In genomic region chr7:1943933-1944618, GRCh38 we compare ENCODE assay signal across 18 cellular contexts.
DNase-seq lines count a peak whose midpoint lies in the region; ATAC-seq and TF ChIP-seq lines count a peak whose summit lies in the region.
"Had no signal": no experiment of that assay in that cellular context is flagged by ENCODE, and none has a peak within 500 bp of the region (broad histone marks: within the 10 kb centered on the region; RNA-seq: fewer than 3 reads in every experiment).

No MANE protein-coding gene starts in this region.

- peaks cover 32% of the 10 kb centered on the region for H3K4me1 Mint-ChIP-seq in activated naive CD8-positive, alpha-beta T cell treated with anti-CD3 and anti-CD28 coated beads, Interleukin-2, amount 10 ng/mL, durations not matched to agents 7 days and 5 days

- no peaks in the 10 kb centered on the region for H3K9me3 ChIP-seq in right atrium auricular region
- no peaks in the 10 kb centered on the region for H3K9me3 ChIP-seq in aorta (ENCODE audit: control insufficient read depth, low read length)
- no peaks in the 10 kb centered on the region for H3K9me3 ChIP-seq in gastrocnemius medialis
- H3K9me3 ChIP-seq: pancreas had no signal

- H3K27me3 Mint-ChIP-seq in activated naive CD8-positive, alpha-beta T cell treated with anti-CD3 and anti-CD28 coated beads, Interleukin-2, amount 10 ng/mL, durations not matched to agents 7 days and 5 days: no peaks in the 10 kb centered on the region
- H3K27me3 Mint-ChIP-seq: activated T-helper 17 cell treated with anti-CD3 and anti-CD28 coated beads, Interleukin-2, amount 50 U/mL, for 72 hours had no signal

- peak overlapping the region; percentile 57 for H3K27ac Mint-ChIP-seq in activated naive CD8-positive, alpha-beta T cell treated with anti-CD3 and anti-CD28 coated beads, Interleukin-2, amount 10 ng/mL, durations not matched to agents 7 days and 5 days
- H3K27ac Mint-ChIP-seq: activated T-helper 17 cell treated with anti-CD3 and anti-CD28 coated beads, Interleukin-2, amount 50 U/mL, for 72 hours; mesothelial cell of epicardium had no signal

- POLR2A ChIA-PET in activated naive CD8-positive, alpha-beta T cell treated with anti-CD3 and anti-CD28 coated beads, Interleukin-2, amount 10 ng/mL, durations not matched to agents 7 days and 5 days (lab: Charles Lee): interaction anchor here (0.5 to 1.8 kb wide), 2 partner anchors 42 to 951 kb away, joined by 3 to 7 read pairs; no protein-coding TSS in a partner anchor

- intact Hi-C loops in Right ventricle myocardium superior (cut with DNase I): no loop called here
- intact Hi-C loops in aorta (cut with DNase I): no loop called here
- intact Hi-C loops in gastrocnemius medialis (cut with DNase I; ENCODE audit: low total_unique reads): no loop called here

- H3K9me3 Mint-ChIP-seq in activated naive CD8-positive, alpha-beta T cell treated with anti-CD3 and anti-CD28 coated beads, Interleukin-2, amount 10 ng/mL, durations not matched to agents 7 days and 5 days: no peaks in the 10 kb centered on the region
- H3K9me3 Mint-ChIP-seq: activated T-helper 17 cell treated with anti-CD3 and anti-CD28 coated beads, Interleukin-2, amount 50 U/mL, for 72 hours; mesothelial cell of epicardium had no signal

- WGBS in aorta, 2 donors: 73 to 77% methylated on average over 25 of the region's 25 CpGs

- H3K4me3 Mint-ChIP-seq in activated naive CD8-positive, alpha-beta T cell treated with anti-CD3 and anti-CD28 coated beads, Interleukin-2, amount 10 ng/mL, durations not matched to agents 7 days and 5 days: peak overlapping the region; percentile 72
- H3K4me3 Mint-ChIP-seq: activated T-helper 17 cell treated with anti-CD3 and anti-CD28 coated beads, Interleukin-2, amount 50 U/mL, for 72 hours; mesothelial cell of epicardium had no signal

- DNase-seq in Right ventricle myocardium superior: peak; percentile 21
- DNase-seq in right atrium auricular region (ENCODE audit: low spot score): no peak
- DNase-seq in activated naive CD8-positive, alpha-beta T cell treated with anti-CD3 and anti-CD28 coated beads, Interleukin-2, amount 10 ng/mL, durations not matched to agents 7 days and 5 days: peak; percentile 61
- DNase-seq in left kidney (ENCODE audit: low read depth, low spot score): peak; percentile 48
- peak; percentile 26 to 54 for DNase-seq in aorta
- no peak for DNase-seq in gastrocnemius medialis
- DNase-seq in putamen (ENCODE audit: low spot score): no peak
- DNase-seq: activated CD4-positive, alpha-beta T cell treated with anti-CD3 and anti-CD28 coated beads, Interleukin-2, amount 50 U/mL, for 1 hour; brain microvascular endothelial cell; effector memory CD4-positive, alpha-beta T cell; NCI-H187 treated with DMSO at 0.1 percent for 48 hours; NCI-H524; stimulated activated CD4-positive, alpha-beta T cell treated with anti-CD3 and anti-CD28 coated beads, Interleukin-12 subunit alpha, Interleukin-12 subunit beta, amount 100 ng/mL, for 4 hours had no signal

- TF ChIP-seq CTCF in right atrium auricular region (IDR thresholded peaks at IDR 0.05) (no peak), gastrocnemius medialis (IDR thresholded peaks at IDR 0.05 in 4 of 5, conservative IDR thresholded peaks at IDR 0.05 in 1 of 5) (no peak)

- H3K27ac ChIP-seq in right atrium auricular region (no peak overlapping the region), aorta (ENCODE audit: low read depth in 1 of 2, low read length in 2 of 2) (no peak overlapping the region), gastrocnemius medialis (no peak overlapping the region)
- H3K27ac ChIP-seq: brain microvascular endothelial cell, HL-60, pancreas had no signal

- in situ Hi-C loops in gastrocnemius medialis (cut with MboI; ENCODE audit: low sequenced_read_pairs in 4 of 4): no loop called here

- H3K4me3 ChIP-seq in right atrium auricular region (no peak overlapping the region), aorta (ENCODE audit: low read length in 2 of 2) (no peak overlapping the region), gastrocnemius medialis (no peak overlapping the region)
- H3K4me3 ChIP-seq: pancreas had no signal

- peaks cover 2% of the 10 kb centered on the region for H3K36me3 Mint-ChIP-seq in activated naive CD8-positive, alpha-beta T cell treated with anti-CD3 and anti-CD28 coated beads, Interleukin-2, amount 10 ng/mL, durations not matched to agents 7 days and 5 days
- H3K36me3 Mint-ChIP-seq: mesothelial cell of epicardium had no signal

- no peak for ATAC-seq in Right ventricle myocardium superior (ENCODE audit: poor library complexity)
- ATAC-seq in activated naive CD8-positive, alpha-beta T cell treated with anti-CD3 and anti-CD28 coated beads, Interleukin-2, amount 10 ng/mL, durations not matched to agents 7 days and 5 days (ENCODE audit: low read depth): peak; percentile 7
- ATAC-seq in aorta (ENCODE audit: low FRiP score): no peak
- ATAC-seq in gastrocnemius medialis: no peak
- no peak for ATAC-seq in GM19328 (IDR thresholded peaks at IDR 0.05; ENCODE audit: unreplicated experiment)
- ATAC-seq: pancreas had no signal

- TF ChIP-seq POLR2A in gastrocnemius medialis (IDR thresholded peaks at IDR 0.05): no peak

- H3K4me1 ChIP-seq in right atrium auricular region (peaks cover 0 to 5% of the 10 kb centered on the region in 2 donors), aorta (ENCODE audit: control insufficient read depth in 1 of 2, insufficient read depth in 2 of 2, low read length in 2 of 2) (no peaks in the 10 kb centered on the region), gastrocnemius medialis (no peaks in the 10 kb centered on the region)
- H3K4me1 ChIP-seq: pancreas had no signal

- H3K27me3 ChIP-seq in right atrium auricular region: no peaks in the 10 kb centered on the region
- no peaks in the 10 kb centered on the region for H3K27me3 ChIP-seq in aorta (ENCODE audit: control insufficient read depth in 1 of 2, insufficient read depth in 2 of 2, low read length in 1 of 2)
- no peaks in the 10 kb centered on the region for H3K27me3 ChIP-seq in gastrocnemius medialis
- H3K27me3 ChIP-seq: brain microvascular endothelial cell, pancreas had no signal

- no peaks in the 10 kb centered on the region for H3K36me3 ChIP-seq in right atrium auricular region
- H3K36me3 ChIP-seq in aorta (ENCODE audit: control insufficient read depth in 1 of 2, insufficient read depth in 2 of 2, low read length in 1 of 2): no peaks in the 10 kb centered on the region
- H3K36me3 ChIP-seq in gastrocnemius medialis: no peaks in the 10 kb centered on the region
- H3K36me3 ChIP-seq: brain microvascular endothelial cell, pancreas had no signal

Comparison
In these comparisons a context has a peak if more than half of its experiments do, and no peak if none do; other contexts are left out.
1. DNase-seq: peak in Right ventricle myocardium superior (single experiment), activated naive CD8-positive, alpha-beta T cell treated with anti-CD3 and anti-CD28 coated beads, Interleukin-2, amount 10 ng/mL, durations not matched to agents 7 days and 5 days (single experiment), left kidney (single experiment) and aorta (2 of 2); none in right atrium auricular region (single experiment), gastrocnemius medialis (0 of 2) and putamen (single experiment).